14 cellular contexts compared by ENCODE assay signal in genomic region chr10:109429956-109430760, GRCh38.
DNase-seq lines count a peak whose midpoint lies in the region; ATAC-seq, FAIRE-seq and TF ChIP-seq lines count a peak whose summit lies in the region.
"Had no signal": no experiment of that assay in that cellular context is flagged by ENCODE, and none has a peak within 500 bp of the region (broad histone marks: within the 10 kb centered on the region; RNA-seq: fewer than 3 reads in every experiment).

No MANE protein-coding gene starts in this region.

- H3K4me2 ChIP-seq in GM23248 (ENCODE audit: unreplicated experiment) = peak overlapping the region; percentile 64

- in situ Hi-C loops in GM23248 (cut with MboI) = no loop called here

- peak overlapping the region; percentile 47 for H3K4me3 ChIP-seq in GM23248
- no peak overlapping the region for H3K4me3 ChIP-seq in gastroesophageal sphincter
- H3K4me3 ChIP-seq: suprapubic skin had no signal

- peak overlapping the region; percentile 50 for H3K27ac ChIP-seq in GM23248
- H3K27ac ChIP-seq in gastroesophageal sphincter = peak overlapping the region in 3 of 4 donors; percentile 27 to 45 (median 29)
- H3K27ac ChIP-seq: suprapubic skin had no signal

- DNase-seq in GM23248 (peak; percentile 92), amniotic epithelial cell (ENCODE audit: low read depth) (peak; percentile 77), urothelium cell line (ENCODE audit: low spot score) (peak; percentile 33), CD1c-positive myeloid dendritic cell (ENCODE audit: extremely low spot score) (no peak), GF-D8 (lab: John Stamatoyannopoulos, UW) (no peak)
- no peak for DNase-seq in activated CD4-positive, alpha-beta T cell treated with anti-CD3 and anti-CD28 coated beads for 4 hours
- no peak for DNase-seq in central memory CD4-positive, alpha-beta T cell
- DNase-seq: activated CD4-positive, alpha-beta memory T cell treated with anti-CD3 and anti-CD28 coated beads, Interleukin-2, amount 10 ng/mL, durations not matched to agents 7 days and 5 days; activated effector memory CD4-positive, alpha-beta T cell treated with Interleukin-2 at 50 U/mL for 16 hours; Calu3; left colon; natural killer cell had no signal

- peaks cover 35% of the 10 kb centered on the region for H3K4me1 ChIP-seq in GM23248 (ENCODE audit: insufficient read depth)
- H3K4me1 ChIP-seq in gastroesophageal sphincter = no peaks in the 10 kb centered on the region
- H3K4me1 ChIP-seq: suprapubic skin had no signal

- TF ChIP-seq EP300 in gastroesophageal sphincter (IDR thresholded peaks at IDR 0.05) = no peak

- H4K20me1 ChIP-seq in GM23248 (ENCODE audit: insufficient read depth) = no peaks in the 10 kb centered on the region

- peak overlapping the region; percentile 61 for H2AFZ ChIP-seq in GM23248

- H3K9me2 ChIP-seq in GM23248 (ENCODE audit: insufficient read depth) = no peaks in the 10 kb centered on the region

- H3K36me3 ChIP-seq in GM23248 (ENCODE audit: low read depth) (no peaks in the 10 kb centered on the region), gastroesophageal sphincter (no peaks in the 10 kb centered on the region)
- H3K36me3 ChIP-seq: suprapubic skin had no signal

- peaks cover 30% of the 10 kb centered on the region for H3F3A ChIP-seq in GM23248 (ENCODE audit: insufficient read depth)

- no peaks in the 10 kb centered on the region for H3K9me3 ChIP-seq in GM23248 (ENCODE audit: low read depth)
- no peaks in the 10 kb centered on the region for H3K9me3 ChIP-seq in gastroesophageal sphincter
- H3K9me3 ChIP-seq: suprapubic skin had no signal

- FAIRE-seq in urothelium cell line (lab: Jason Lieb, UNC) = no peak

- no peak for TF ChIP-seq POLR2A in gastroesophageal sphincter (IDR thresholded peaks at IDR 0.05)

- H3K79me2 ChIP-seq in GM23248 (ENCODE audit: insufficient read depth) = no peaks in the 10 kb centered on the region

- WGBS in GM23248 (ENCODE audit: low coverage in 1 of 2, low lambda C conversion rate in 2 of 2, missing lambda C conversion rate in 2 of 2), 2 experiments = 41 to 42% methylated on average over 6 of the region's 6 CpGs
- WGBS in gastroesophageal sphincter (ENCODE audit: low coverage in 1 of 2), 2 donors = 34 to 43% methylated on average over 5 to 6 of the region's 6 CpGs

- no peaks in the 10 kb centered on the region for H3K27me3 ChIP-seq in GM23248 (replicated peaks; ENCODE audit: insufficient read depth)
- no peaks in the 10 kb centered on the region for H3K27me3 ChIP-seq in gastroesophageal sphincter
- H3K27me3 ChIP-seq: suprapubic skin had no signal

- H3K9ac ChIP-seq in GM23248 = no peak overlapping the region

- no peak for ATAC-seq in gastroesophageal sphincter
- ATAC-seq: left colon, natural killer cell had no signal

- TF ChIP-seq CTCF in gastroesophageal sphincter (IDR thresholded peaks at IDR 0.05) = no peak

Comparison
In these comparisons a context has a peak if more than half of its experiments do, and no peak if none do; other contexts are left out.
1. DNase-seq: peak in GM23248 (single experiment), amniotic epithelial cell (single experiment) and urothelium cell line (single experiment); none in CD1c-positive myeloid dendritic cell (single experiment), activated CD4-positive, alpha-beta T cell treated with anti-CD3 and anti-CD28 coated beads for 4 hours (0 of 2), central memory CD4-positive, alpha-beta T cell (single experiment) and GF-D8 (single experiment).